In the genomic region with DNA sequence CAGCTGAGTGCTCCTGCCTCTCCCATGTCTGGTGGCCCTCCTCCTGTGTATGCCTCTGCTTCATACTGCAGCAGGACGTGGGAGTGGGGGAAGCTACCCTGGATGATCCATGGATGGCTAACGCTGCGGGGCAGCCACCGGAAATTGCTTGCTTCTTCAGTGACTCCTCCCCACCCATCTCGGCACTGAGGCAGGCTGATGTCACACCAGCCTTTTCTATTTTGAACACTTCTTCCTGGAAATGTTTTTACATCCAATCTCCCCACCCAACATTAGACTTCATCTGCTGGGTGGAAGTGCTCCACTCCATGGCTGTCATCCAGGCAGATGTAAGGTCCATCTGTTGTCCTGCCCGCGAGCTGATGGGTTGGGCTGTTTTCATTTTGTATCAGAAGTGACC, we compare ENCODE assay signal across 19 cellular contexts. TPM values are rescaled to one million over a fixed set of nuclear protein-coding genes. Genes with fewer than 3 reads are reported as not detected.
DNase-seq lines count a peak whose midpoint lies in the region; ATAC-seq and TF ChIP-seq lines count a peak whose summit lies in the region.
"Had no signal": no experiment of that assay in that cellular context is flagged by ENCODE, and none has a peak within 500 bp of the region (broad histone marks: within the 10 kb centered on the region; RNA-seq: fewer than 3 reads in every experiment).

No MANE protein-coding gene starts in this region.

- intact Hi-C loops in left ventricle myocardium inferior (cut with micrococcal nuclease) (loop anchor here (10.0 kb wide), 2 partner anchors 61 to 441 kb away; partner anchors contain the start of gene HEG1), sigmoid colon (cut with DNase I) (loop anchor here (10.0 kb wide), 1 partner anchor 591 kb away; no protein-coding TSS in a partner anchor)

- TF ChIP-seq EP300 in sigmoid colon (IDR thresholded peaks at IDR 0.05) = no peak

- TF ChIP-seq POLR2A in sigmoid colon (IDR thresholded peaks at IDR 0.05) = no peak

- POLR2A ChIA-PET in RWPE1 (lab: Yijun Ruan, JAX; ENCODE audit: low non-redundant PET) = no interaction called here

- H3K36me3 ChIP-seq in left ventricle myocardium inferior = peaks cover 91% of the 10 kb centered on the region
- peaks cover 8 to 62% (median 13%) of the 10 kb centered on the region in 4 donors for H3K36me3 ChIP-seq in sigmoid colon

- H3K27ac ChIP-seq in left ventricle myocardium inferior (replicated peaks) (peak overlapping the region; percentile 69), sigmoid colon (peak overlapping the region in 3 of 4 donors; percentile 29 to 53 (median 35)), RWPE1 (no peak overlapping the region)
- H3K27ac ChIP-seq: tibial artery had no signal

- CTCF ChIA-PET in RWPE1 (lab: Yijun Ruan, JAX) = no interaction called here

- no peaks in the 10 kb centered on the region for H3K9me3 ChIP-seq in left ventricle myocardium inferior (replicated peaks)
- H3K9me3 ChIP-seq in sigmoid colon = no peaks in the 10 kb centered on the region
- H3K9me3 ChIP-seq: MG63, tibial artery had no signal

- peaks cover 58% of the 10 kb centered on the region for H3K4me1 ChIP-seq in left ventricle myocardium inferior
- peaks cover 0 to 52% (median 23%) of the 10 kb centered on the region in 4 donors for H3K4me1 ChIP-seq in sigmoid colon

- ATAC-seq in HG02884 (IDR thresholded peaks at IDR 0.05; ENCODE audit: unreplicated experiment) = no peak

- TF ChIP-seq CTCF in left ventricle myocardium inferior (IDR thresholded peaks at IDR 0.05; ENCODE audit: borderline replicate concordance) (no peak), sigmoid colon (IDR thresholded peaks at IDR 0.05) (no peak), RWPE1 (conservative IDR thresholded peaks at IDR 0.05; ENCODE audit: low read depth) (no peak)

- H3K4me3 ChIP-seq in left ventricle myocardium inferior (peak overlapping the region; percentile 9), sigmoid colon (no peak overlapping the region)
- H3K4me3 ChIP-seq: MG63, tibial artery had no signal

- DNase-seq in EH (ENCODE audit: low read depth) (peak; percentile 86), amniotic epithelial cell (ENCODE audit: low read depth) (peak; percentile 42), left ventricle myocardium inferior (peak; percentile 64), sigmoid colon (peak; percentile 78), NCI-H510A treated with DMSO at 0.1 percent for 48 hours (lab: John Stamatoyannopoulos, UW) (no peak), RWPE1 (ENCODE audit: low spot score) (no peak)
- DNase-seq in activated naive CD4-positive, alpha-beta T cell (lab: John Stamatoyannopoulos, UW) = no peak
- DNase-seq: activated CD4-positive, alpha-beta T cell treated with anti-CD3 and anti-CD28 coated beads, Interleukin-2, amount 50 U/mL, for 4 hours; anterior cingulate cortex; cortex of kidney; EL; MG63; NCI-H2107; NCI-H82; posterior cingulate gyrus; T1000 had no signal

- no peaks in the 10 kb centered on the region for H3K27me3 ChIP-seq in left ventricle myocardium inferior (ENCODE audit: low read depth)
- no peaks in the 10 kb centered on the region for H3K27me3 ChIP-seq in sigmoid colon
- H3K27me3 ChIP-seq: MG63, tibial artery had no signal

- 73 to 77% methylated on average over 7 of the region's 7 CpGs for WGBS in sigmoid colon, 2 donors

RNA-seq across cellular contexts. Expression of gene MUC13, which starts 58.9 kb away (rescaled TPM):
- total RNA-seq in left ventricle myocardium inferior (0.08 TPM), sigmoid colon (1 to 10 TPM in 1 of 4 donors, not detected in 3; 1.4 TPM)
- polyA plus RNA-seq in sigmoid colon = 100 to 1,000 TPM in 2 of 3 donors, 10 to 100 TPM in 1; 81.7 to 440 (median 156) TPM
- polyA plus RNA-seq: CD14-positive monocyte had no signal

Comparison
In these comparisons a context has a peak if more than half of its experiments do, and no peak if none do; other contexts are left out.
1. DNase-seq: peak in EH (single experiment), amniotic epithelial cell (single experiment), left ventricle myocardium inferior (single experiment) and sigmoid colon (single experiment); none in NCI-H510A treated with DMSO at 0.1 percent for 48 hours (single experiment), activated naive CD4-positive, alpha-beta T cell (0 of 4) and RWPE1 (single experiment).